16 cellular contexts compared by ENCODE assay signal in genomic region chr1:1055841-1056736, GRCh38. TPM values are rescaled to one million over a fixed set of nuclear protein-coding genes. Genes with fewer than 3 reads are reported as not detected.
A peak's percentile ranks its signal among the peaks of the same experiment; 100 is the strongest.
DNase-seq lines count a peak whose midpoint lies in the region; ATAC-seq, FAIRE-seq and TF ChIP-seq lines count a peak whose summit lies in the region.
"Had no signal": no experiment of that assay in that cellular context is flagged by ENCODE, and none has a peak within 500 bp of the region (broad histone marks: within the 10 kb centered on the region; RNA-seq: fewer than 3 reads in every experiment).

No MANE protein-coding gene starts in this region.

- peaks cover 24 to 62% of the 10 kb centered on the region in 2 experiments for H3K4me1 ChIP-seq in K562 (replicated peaks in 1 of 2; ENCODE audit: control insufficient read depth in 2 of 2, insufficient read depth in 2 of 2, low read length in 2 of 2)
- peaks cover 14 to 15% of the 10 kb centered on the region in 2 donors for H3K4me1 ChIP-seq in neuronal stem cell (ENCODE audit: control insufficient read depth in 2 of 2, insufficient read depth in 1 of 2, low read depth in 1 of 2, low read length in 2 of 2)

- H2AK5ac ChIP-seq in neuronal stem cell (ENCODE audit: low read depth, low read length) = no peak overlapping the region

- in situ Hi-C loops in K562 (cut with MboI) = no loop called here

- POLR2A ChIA-PET in K562 (lab: Yijun Ruan, JAX) = interaction anchor here (0.5 to 1.1 kb wide), 2 partner anchors 25 to 89 kb away, joined by 3 read pairs; partner anchors contain the start of gene PLEKHN1

- H3K9me1 ChIP-seq in K562 (ENCODE audit: control insufficient read depth, insufficient read depth, low read length) = no peaks in the 10 kb centered on the region

- H2BK12ac ChIP-seq in neuronal stem cell (ENCODE audit: low read length) = peak overlapping the region; percentile 73

- peaks cover 5% of the 10 kb centered on the region for H3K79me1 ChIP-seq in neuronal stem cell (ENCODE audit: low read depth, low read length)

- no peak overlapping the region for H2BK15ac ChIP-seq in neuronal stem cell (ENCODE audit: low read length)

- WGBS in K562 (ENCODE audit: insufficient coverage, low coverage, missing lambda C conversion rate) = 90% methylated on average over 46 of the region's 50 CpGs
- no CpG with 5 or more reads among the region's 50 CpGs for WGBS in neuronal stem cell (ENCODE audit: extremely low coverage in 2 of 2, insufficient read length in 2 of 2, insufficient replicate concordance in 1 of 2), 2 donors

- ATAC-seq in K562 = no peak
- ATAC-seq in HG03378 (IDR thresholded peaks at IDR 0.05; ENCODE audit: unreplicated experiment) = no peak
- no peak for ATAC-seq in HG03039 (IDR thresholded peaks at IDR 0.05; ENCODE audit: unreplicated experiment)
- ATAC-seq: Panc1, Right ventricle myocardium inferior had no signal

- H3K4ac ChIP-seq in neuronal stem cell (ENCODE audit: low read length) = no peak overlapping the region

- BruUV-seq in K562 (replicated peaks; lab: Mats Ljungman, UMichigan) = no TSS peak

- peak overlapping the region; percentile 64 for H3K18ac ChIP-seq in neuronal stem cell (ENCODE audit: low read length)

- no peak overlapping the region for H2BK5ac ChIP-seq in neuronal stem cell (ENCODE audit: low read length)

- no peak for TF ChIP-seq CTCF in K562 (IDR thresholded peaks at IDR 0.05 in 2 of 3, conservative IDR thresholded peaks at IDR 0.05 in 1 of 3; ENCODE audit: insufficient read depth in 2 of 3, low read depth in 1 of 3, low read length in 3 of 3)

- intact Hi-C loops in K562 (cut with micrococcal nuclease) = no loop called here

- H4K8ac ChIP-seq in neuronal stem cell (ENCODE audit: low read depth, low read length) = no peak overlapping the region

- H2BK120ac ChIP-seq in neuronal stem cell (ENCODE audit: low read depth, low read length) = no peak overlapping the region

- no peaks in the 10 kb centered on the region for H3K79me2 ChIP-seq in K562 (ENCODE audit: control insufficient read depth, insufficient read depth, low read length)

- H3K27ac ChIP-seq in K562 (ENCODE audit: extremely low read depth, low read depth, low read length) (no peak overlapping the region), neuronal stem cell (replicated peaks; ENCODE audit: low read length) (no peak overlapping the region)
- H3K27ac ChIP-seq: C4-2B had no signal

- no peak overlapping the region for H2AFZ ChIP-seq in K562 (ENCODE audit: low read depth, low read length)
- no peak overlapping the region for H2AFZ ChIP-seq in neuronal stem cell (ENCODE audit: low read length)

- no peak overlapping the region for H3K9ac ChIP-seq in K562 (ENCODE audit: insufficient read depth in 1 of 2, low read depth in 2 of 2, low read length in 2 of 2)
- H3K9ac ChIP-seq in neuronal stem cell (ENCODE audit: low read depth, low read length, poor library complexity) = peak overlapping the region; percentile 77

- CTCF ChIA-PET in K562 (lab: Yijun Ruan, JAX; ENCODE audit: low intra/inter-chr PET ratio) = no interaction called here

- no peak overlapping the region for H3K14ac ChIP-seq in neuronal stem cell (ENCODE audit: low read length)

- H3K4me2 ChIP-seq in K562 (ENCODE audit: insufficient read depth, low read length) (no peak overlapping the region), neuronal stem cell (ENCODE audit: insufficient read depth, low read length, poor library complexity, severe bottlenecking) (no peak overlapping the region)

- H3K27me3 ChIP-seq in K562 (ENCODE audit: control insufficient read depth in 2 of 2, insufficient read depth in 2 of 2, low read length in 2 of 2) (no peaks in the 10 kb centered on the region), neuronal stem cell (ENCODE audit: control insufficient read depth in 3 of 3, insufficient read depth in 3 of 3, low read depth in 1 of 3, low read length in 3 of 3) (peaks cover 4 to 22% (median 20%) of the 10 kb centered on the region in 3 experiments)

- H3K4me3 ChIP-seq in K562 (no peak overlapping the region), neuronal stem cell (ENCODE audit: low read length in 2 of 2) (peak overlapping the region in 1 of 2 donors; percentile 66)

- no peak for FAIRE-seq in K562 (lab: Jason Lieb, UNC)

- H3K36me3 ChIP-seq in K562 (ENCODE audit: control insufficient read depth, insufficient read depth, low read length) (peaks cover 45% of the 10 kb centered on the region), neuronal stem cell (replicated peaks in 1 of 2; ENCODE audit: control insufficient read depth in 2 of 2, insufficient read depth in 2 of 2, low read length in 2 of 2) (peaks cover 32 to 43% of the 10 kb centered on the region in 2 donors)

- DNase-seq in M059J (ENCODE audit: low read depth) (peak; percentile 26), K562 (ENCODE audit: extremely low read depth in 1 of 4, low spot score in 3 of 4) (no peak), neuronal stem cell (ENCODE audit: low spot score) (no peak)
- DNase-seq: AML-193, DMS79 treated with DMSO at 0.1 percent for 48 hours, H7, NCI-H1105, NCI-H2171 treated with DMSO at 0.1 percent for 48 hours, NCI-H446 treated with DMSO at 0.1 percent for 48 hours, SW 1271 had no signal

- no peak for TF ChIP-seq RAD21 in K562 (CRISPR knock-in tag; conservative IDR thresholded peaks at IDR 0.05 in 1 of 2, IDR thresholded peaks at IDR 0.05 in 1 of 2)

- H4K91ac ChIP-seq in neuronal stem cell (ENCODE audit: low read depth, low read length, poor library complexity) = no peak overlapping the region

- peak; percentile 30; the same call in 1 of the 2 replicates for TF ChIP-seq POLR2A in K562 (conservative IDR thresholded peaks at IDR 0.05)

- H3K9me3 ChIP-seq in K562 (replicated peaks; ENCODE audit: control insufficient read depth, insufficient read depth, low read depth, low read length) = no peaks in the 10 kb centered on the region
- peaks cover 0 to 3% of the 10 kb centered on the region in 2 donors for H3K9me3 ChIP-seq in neuronal stem cell (replicated peaks in 1 of 2; ENCODE audit: control insufficient read depth in 2 of 2, insufficient read depth in 1 of 2, low read depth in 1 of 2, low read length in 2 of 2)

- no peak for TF ChIP-seq EP300 in K562 (IDR thresholded peaks at IDR 0.05; ENCODE audit: low read length)

- H4K20me1 ChIP-seq in K562 (replicated peaks; ENCODE audit: control insufficient read depth, insufficient read depth, low read length) = no peaks in the 10 kb centered on the region

- H3K23ac ChIP-seq in neuronal stem cell (ENCODE audit: low read depth, low read length, poor library complexity) = peak overlapping the region; percentile 73

RNA-seq across cellular contexts. Expression of gene RNF223, which starts 18.0 kb away (rescaled TPM):
- not detected in 2 replicates for total RNA-seq in M059J (2014; rRNA removed; shearing (Covaris generic))
- total RNA-seq in K562 (2011; cell fraction: chromatin; rRNA removed; ENCODE audit: low replicate concordance) = 0.35 TPM in 1 of 2 replicates, not detected in the other
- total RNA-seq in K562 (2011; cell fraction: nucleolus; rRNA removed) = 0.17 TPM in 1 of 2 replicates, not detected in the other
- total RNA-seq in K562 (2011; cell fraction: nucleoplasm; rRNA removed) = not detected in 2 replicates
- 0.32 TPM in 1 of 2 replicates, not detected in the other for total RNA-seq in K562 (2014; rRNA removed)
- not detected in 2 replicates for total RNA-seq in K562 (2014; rRNA removed; fragmentation: Illumina TruSeq; extraction: Trizol)
- not detected in 2 replicates for total RNA-seq in K562 (2015; rRNA removed; fragmentation: Illumina TruSeq; extraction: Trizol)
- total RNA-seq in K562 (2021) = not detected in 2 replicates
- polyA plus RNA-seq in K562 (2011; rRNA removed) = 0.04 TPM in 2 replicates
- polyA plus RNA-seq in K562 (2011; cell fraction: cytosol; rRNA removed) = 0.04 and 0.06 TPM in 2 replicates
- polyA plus RNA-seq in K562 (2011; cell fraction: nucleus; rRNA removed) = 0.06 and 0.07 TPM in 2 replicates
- 0.04 and 0.11 TPM in 2 replicates for polyA plus RNA-seq in K562 (2012)
- not detected in 2 replicates for polyA plus RNA-seq in K562 (2014; fragmentation: Illumina TruSeq; extraction: Trizol)
- not detected for polyA plus RNA-seq in K562 (2014; fragmentation: Nextera tagmentation; extraction: Ambion mirVana)
- polyA plus RNA-seq in K562 (2014; rRNA removed) = not detected in 2 replicates
- polyA minus RNA-seq in K562 (2011; rRNA and poly(A)+ RNA removed) = not detected in 2 replicates
- polyA minus RNA-seq in K562 (2011; cell fraction: cytosol; rRNA and poly(A)+ RNA removed) = not detected in 2 replicates
- 0.13 and 0.22 TPM in 2 replicates for polyA minus RNA-seq in K562 (2011; cell fraction: nucleus; rRNA and poly(A)+ RNA removed)
- 0.03 TPM for polyA plus RNA-seq in neuronal stem cell (2013, experiment 1 of 2)
- polyA plus RNA-seq in neuronal stem cell (2013, experiment 2 of 2) = 0.01 TPM
- total RNA-seq: H7, Right ventricle myocardium inferior, SK-MEL-5 had no signal

RNA-seq across cellular contexts. Expression of gene AGRN, which starts 36.2 kb away (rescaled TPM):
- 117 and 282 TPM in 2 replicates for total RNA-seq in M059J (2014; rRNA removed; shearing (Covaris generic))
- total RNA-seq in K562 (2011; cell fraction: chromatin; rRNA removed; ENCODE audit: low replicate concordance) = 268 and 576 TPM in 2 replicates
- total RNA-seq in K562 (2011; cell fraction: nucleolus; rRNA removed) = 387 and 414 TPM in 2 replicates
- total RNA-seq in K562 (2011; cell fraction: nucleoplasm; rRNA removed) = 326 and 377 TPM in 2 replicates
- total RNA-seq in K562 (2014; rRNA removed) (29.5 and 37.2 TPM in 2 replicates), K562 (2014; rRNA removed; fragmentation: Illumina TruSeq; extraction: Trizol) (4.5 and 4.9 TPM in 2 replicates), K562 (2015; rRNA removed; fragmentation: Illumina TruSeq; extraction: Trizol) (12.0 and 13.2 TPM in 2 replicates), K562 (2021) (89.7 and 111 TPM in 2 replicates)
- polyA plus RNA-seq in K562 (2011; rRNA removed) (18.1 and 39.0 TPM in 2 replicates), K562 (2014; fragmentation: Illumina TruSeq; extraction: Trizol) (19.2 and 34.8 TPM in 2 replicates), K562 (2014; fragmentation: Nextera tagmentation; extraction: Ambion mirVana) (under 1 TPM; 0.04 to 0.06 TPM), K562 (2014; rRNA removed) (49.3 and 67.7 TPM in 2 replicates)
- 28.0 and 43.3 TPM in 2 replicates for polyA plus RNA-seq in K562 (2011; cell fraction: cytosol; rRNA removed)
- polyA plus RNA-seq in K562 (2011; cell fraction: nucleus; rRNA removed) = 483 and 499 TPM in 2 replicates
- polyA plus RNA-seq in K562 (2012) = 66.2 and 73.2 TPM in 2 replicates
- 12.6 and 21.4 TPM in 2 replicates for polyA minus RNA-seq in K562 (2011; rRNA and poly(A)+ RNA removed)
- 33.4 and 47.6 TPM in 2 replicates for polyA minus RNA-seq in K562 (2011; cell fraction: cytosol; rRNA and poly(A)+ RNA removed)
- 68.5 and 80.0 TPM in 2 replicates for polyA minus RNA-seq in K562 (2011; cell fraction: nucleus; rRNA and poly(A)+ RNA removed)
- polyA plus RNA-seq in neuronal stem cell (2013, experiment 1 of 2) = 79.8 TPM
- polyA plus RNA-seq in neuronal stem cell (2013, experiment 2 of 2) = 78.9 TPM

RNA-seq across cellular contexts. Expression of gene ISG15, which starts 42.8 kb away (rescaled TPM):
- total RNA-seq in M059J (2014; rRNA removed; shearing (Covaris generic)) = 2,871 and 3,124 TPM in 2 replicates
- total RNA-seq in K562 (2011; cell fraction: chromatin; rRNA removed; ENCODE audit: low replicate concordance) = 2.7 and 7.4 TPM in 2 replicates
- 13.3 and 15.0 TPM in 2 replicates for total RNA-seq in K562 (2011; cell fraction: nucleolus; rRNA removed)
- total RNA-seq in K562 (2011; cell fraction: nucleoplasm; rRNA removed) = 6.9 and 9.5 TPM in 2 replicates
- total RNA-seq in K562 (2014; rRNA removed) (58.3 and 70.7 TPM in 2 replicates), K562 (2014; rRNA removed; fragmentation: Illumina TruSeq; extraction: Trizol) (0.40 and 0.54 TPM in 2 replicates), K562 (2015; rRNA removed; fragmentation: Illumina TruSeq; extraction: Trizol) (10.8 and 11.6 TPM in 2 replicates), K562 (2021) (31.1 and 32.5 TPM in 2 replicates)
- polyA plus RNA-seq in K562 (2011; rRNA removed) (14.5 and 15.7 TPM in 2 replicates), K562 (2014; fragmentation: Illumina TruSeq; extraction: Trizol) (2.6 and 12.8 TPM in 2 replicates), K562 (2014; fragmentation: Nextera tagmentation; extraction: Ambion mirVana) (10 to 100 TPM in 1 of 2 experiments, 1 to 10 TPM in 1; 7.2 to 12.2 TPM), K562 (2014; rRNA removed) (50.8 and 56.1 TPM in 2 replicates)
- 26.4 and 90.5 TPM in 2 replicates for polyA plus RNA-seq in K562 (2011; cell fraction: cytosol; rRNA removed)
- 11.7 and 19.4 TPM in 2 replicates for polyA plus RNA-seq in K562 (2011; cell fraction: nucleus; rRNA removed)
- polyA plus RNA-seq in K562 (2012) = 26.7 and 43.1 TPM in 2 replicates
- 1.9 and 3.6 TPM in 2 replicates for polyA minus RNA-seq in K562 (2011; rRNA and poly(A)+ RNA removed)
- 6.9 and 7.5 TPM in 2 replicates for polyA minus RNA-seq in K562 (2011; cell fraction: cytosol; rRNA and poly(A)+ RNA removed)
- 1.9 and 5.0 TPM in 2 replicates for polyA minus RNA-seq in K562 (2011; cell fraction: nucleus; rRNA and poly(A)+ RNA removed)
- 44.0 TPM for polyA plus RNA-seq in neuronal stem cell (2013, experiment 1 of 2)
- polyA plus RNA-seq in neuronal stem cell (2013, experiment 2 of 2) = 44.5 TPM

RNA-seq across cellular contexts. Expression of gene HES4, which starts 56.2 kb away (rescaled TPM):
- total RNA-seq in M059J (2014; rRNA removed; shearing (Covaris generic)) = 44.1 and 51.8 TPM in 2 replicates
- total RNA-seq in K562 (2011; cell fraction: chromatin; rRNA removed; ENCODE audit: low replicate concordance) = 5.7 and 23.9 TPM in 2 replicates
- total RNA-seq in K562 (2011; cell fraction: nucleolus; rRNA removed) = 54.5 and 57.7 TPM in 2 replicates
- 14.9 and 19.0 TPM in 2 replicates for total RNA-seq in K562 (2011; cell fraction: nucleoplasm; rRNA removed)
- 41.4 and 49.2 TPM in 2 replicates for total RNA-seq in K562 (2014; rRNA removed)
- 0.25 TPM in 1 of 2 replicates, not detected in the other for total RNA-seq in K562 (2014; rRNA removed; fragmentation: Illumina TruSeq; extraction: Trizol)
- total RNA-seq in K562 (2015; rRNA removed; fragmentation: Illumina TruSeq; extraction: Trizol) = 1.9 TPM in 2 replicates
- 40.5 and 44.3 TPM in 2 replicates for total RNA-seq in K562 (2021)
- polyA plus RNA-seq in K562 (2011; rRNA removed) = 5.3 and 10.4 TPM in 2 replicates
- 18.6 and 66.9 TPM in 2 replicates for polyA plus RNA-seq in K562 (2011; cell fraction: cytosol; rRNA removed)
- 86.7 and 173 TPM in 2 replicates for polyA plus RNA-seq in K562 (2011; cell fraction: nucleus; rRNA removed)
- polyA plus RNA-seq in K562 (2012) = 8.3 and 15.7 TPM in 2 replicates
- 0.21 and 0.61 TPM in 2 replicates for polyA plus RNA-seq in K562 (2014; fragmentation: Illumina TruSeq; extraction: Trizol)
- polyA plus RNA-seq in K562 (2014; fragmentation: Nextera tagmentation; extraction: Ambion mirVana) = not detected
- polyA plus RNA-seq in K562 (2014; rRNA removed) = 33.7 and 43.7 TPM in 2 replicates
- polyA minus RNA-seq in K562 (2011; rRNA and poly(A)+ RNA removed) = 0.21 TPM in 1 of 2 replicates, not detected in the other
- polyA minus RNA-seq in K562 (2011; cell fraction: cytosol; rRNA and poly(A)+ RNA removed) = 3.6 and 11.6 TPM in 2 replicates
- polyA minus RNA-seq in K562 (2011; cell fraction: nucleus; rRNA and poly(A)+ RNA removed) = 7.2 and 11.6 TPM in 2 replicates
- polyA plus RNA-seq in neuronal stem cell (2013, experiment 1 of 2) = 312 TPM
- polyA plus RNA-seq in neuronal stem cell (2013, experiment 2 of 2) = 285 TPM

RNA-seq across cellular contexts. Expression of gene C1orf159, which starts 59.8 kb away (rescaled TPM):
- 17.4 and 17.5 TPM in 2 replicates for total RNA-seq in M059J (2014; rRNA removed; shearing (Covaris generic))
- total RNA-seq in K562 (2011; cell fraction: chromatin; rRNA removed; ENCODE audit: low replicate concordance) = 35.9 and 114 TPM in 2 replicates
- 121 and 123 TPM in 2 replicates for total RNA-seq in K562 (2011; cell fraction: nucleolus; rRNA removed)
- total RNA-seq in K562 (2011; cell fraction: nucleoplasm; rRNA removed) = 60.4 and 67.1 TPM in 2 replicates
- 34.0 and 50.2 TPM in 2 replicates for total RNA-seq in K562 (2014; rRNA removed)
- 1.0 and 1.4 TPM in 2 replicates for total RNA-seq in K562 (2014; rRNA removed; fragmentation: Illumina TruSeq; extraction: Trizol)
- 10.6 and 12.2 TPM in 2 replicates for total RNA-seq in K562 (2015; rRNA removed; fragmentation: Illumina TruSeq; extraction: Trizol)
- total RNA-seq in K562 (2021) = 42.3 and 46.4 TPM in 2 replicates
- 13.2 and 23.8 TPM in 2 replicates for polyA plus RNA-seq in K562 (2011; rRNA removed)
- 21.2 and 54.5 TPM in 2 replicates for polyA plus RNA-seq in K562 (2011; cell fraction: cytosol; rRNA removed)
- polyA plus RNA-seq in K562 (2011; cell fraction: nucleus; rRNA removed) = 125 and 192 TPM in 2 replicates
- polyA plus RNA-seq in K562 (2012) = 23.9 and 32.3 TPM in 2 replicates
- polyA plus RNA-seq in K562 (2014; fragmentation: Illumina TruSeq; extraction: Trizol) = 6.3 and 17.8 TPM in 2 replicates
- under 1 TPM; 0.28 to 0.60 TPM for polyA plus RNA-seq in K562 (2014; fragmentation: Nextera tagmentation; extraction: Ambion mirVana)
- polyA plus RNA-seq in K562 (2014; rRNA removed) = 52.8 and 54.9 TPM in 2 replicates
- polyA minus RNA-seq in K562 (2011; rRNA and poly(A)+ RNA removed) = 3.2 and 3.9 TPM in 2 replicates
- polyA minus RNA-seq in K562 (2011; cell fraction: cytosol; rRNA and poly(A)+ RNA removed) = 12.4 and 13.6 TPM in 2 replicates
- 34.3 and 38.5 TPM in 2 replicates for polyA minus RNA-seq in K562 (2011; cell fraction: nucleus; rRNA and poly(A)+ RNA removed)
- polyA plus RNA-seq in neuronal stem cell (2013, experiment 1 of 2) = 12.3 TPM
- 11.7 TPM for polyA plus RNA-seq in neuronal stem cell (2013, experiment 2 of 2)

Comparison
In these comparisons a context has a peak if more than half of its experiments do, and no peak if none do; other contexts are left out.
1. RNA of gene ISG15, which starts 42.8 kb away (total RNA-seq): 2,871 to 3,124 TPM in M059J; 0.40 to 70.7 TPM in K562; every median in the first group is over 10 times any median in the second.